33 cellular contexts compared by ENCODE assay signal in the genomic region with DNA sequence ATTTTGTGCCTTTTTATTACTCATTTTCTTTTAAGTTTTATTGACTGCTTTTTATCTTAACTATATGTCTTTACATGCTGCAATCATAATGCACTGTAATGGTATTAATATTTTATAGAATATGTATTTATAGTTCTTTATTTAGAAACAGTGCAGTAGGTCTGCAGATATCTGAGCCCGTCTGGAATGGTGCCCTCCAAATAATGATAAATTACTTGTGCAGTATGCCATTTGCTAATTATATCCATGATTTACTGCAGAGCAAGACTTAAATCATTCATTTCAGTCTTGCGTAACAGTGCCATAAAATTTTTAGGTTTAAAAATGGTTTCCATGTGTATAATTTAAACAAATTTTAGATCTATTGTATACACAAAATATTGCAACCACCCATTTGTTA.
"Had no signal": no experiment of that assay in that cellular context is flagged by ENCODE, and none has a peak within 500 bp of the region (broad histone marks: within the 10 kb centered on the region; RNA-seq: fewer than 3 reads in every experiment).

No MANE protein-coding gene starts in this region.

- FAIRE-seq: astrocyte, bronchial epithelial cell, TTC549 had no signal

- H3K27ac ChIP-seq: brain microvascular endothelial cell, esophagus muscularis mucosa, foreskin keratinocyte, gastrocnemius medialis, heart left ventricle, VCaP had no signal

- H3K4me1 ChIP-seq: esophagus muscularis mucosa, foreskin keratinocyte, gastrocnemius medialis had no signal

- H3K36me3 ChIP-seq: brain microvascular endothelial cell, esophagus muscularis mucosa, gastrocnemius medialis, heart left ventricle had no signal

- H3K4me3 ChIP-seq: esophagus muscularis mucosa, gastrocnemius medialis, heart left ventricle had no signal

- DNase-seq: activated CD4-positive, alpha-beta memory T cell treated with anti-CD3 and anti-CD28 coated beads, Interleukin-2, amount 10 ng/mL, durations not matched to agents 7 days and 5 days; activated CD4-positive, alpha-beta T cell treated with anti-CD3 and anti-CD28 coated beads for 1 hour; activated CD4-positive, alpha-beta T cell treated with anti-CD3 and anti-CD28 coated beads for 4 hours; activated CD4-positive, alpha-beta T cell treated with anti-CD3 and anti-CD28 coated beads, Interleukin-2, amount 10 ng/mL, durations not matched to agents 7 days and 5 days; activated CD4-positive, alpha-beta T cell treated with anti-CD3 and anti-CD28 coated beads, Interleukin-2, amount 50 U/mL, for 4 hours; activated CD8-positive, alpha-beta memory T cell treated with anti-CD3 and anti-CD28 coated beads, Interleukin-2, amount 50 U/mL, for 48 hours; activated effector memory CD4-positive, alpha-beta T cell treated with Interleukin-2 at 50 U/mL for 16 hours; activated gamma-delta T cell treated with Interleukin-2 at 50 U/mL for 16 hours; activated naive CD4-positive, alpha-beta T cell treated with anti-CD3 and anti-CD28 coated beads, Interleukin-2, amount 50 U/mL, for 16 hours; activated naive CD4-positive, alpha-beta T cell treated with Interleukin-2 at 50 U/mL for 16 hours; activated T-cell treated with anti-CD3 and anti-CD28 coated beads for 4 hours; activated T-cell treated with anti-CD3 and anti-CD28 coated beads, Interleukin-2, amount 50 U/mL, for 24 hours; activated T-cell treated with anti-CD3 and anti-CD28 coated beads, Interleukin-2, amount 50 U/mL, for 72 hours; amniotic stem cell; anterior cingulate cortex; brain microvascular endothelial cell; cortex of kidney; dermis blood vessel endothelial cell; effector CD4-positive, alpha-beta T cell; effector memory CD8-positive, alpha-beta T cell; erythroblast; foreskin keratinocyte; gastrocnemius medialis; glutamatergic neuron; heart left ventricle; T-helper 2 cell had no signal

- H3K27me3 ChIP-seq: brain microvascular endothelial cell, esophagus muscularis mucosa, foreskin keratinocyte, gastrocnemius medialis, heart left ventricle had no signal

- ATAC-seq: activated T-cell treated with anti-CD3 and anti-CD28 coated beads, Interleukin-2, amount 50 U/mL, for 72 hours; activated T-helper 17 cell treated with anti-CD3 and anti-CD28 coated beads, Interleukin-2, amount 50 U/mL, for 72 hours; effector memory CD8-positive, alpha-beta T cell; foreskin keratinocyte; gastrocnemius medialis; WTC11 had no signal

- H3K9me3 ChIP-seq: esophagus muscularis mucosa, gastrocnemius medialis, heart left ventricle had no signal
